Comparison of ENCODE assay signal across 1 cellular context in genomic region chr11:65588199-65589054, GRCh38.
TF ChIP-seq lines count a peak whose summit lies in the region.

No MANE protein-coding gene starts in this region.

TF ChIP-seq in HepG2, 621 proteins besides CTCF, POLR2A, EP300 and RAD21 (continued from another document):
- TF ChIP-seq ZNF687 (CRISPR knock-in tag; IDR thresholded peaks at IDR 0.05): peak; percentile 65
- peak; percentile 24; the same call in 1 of the 2 replicates for TF ChIP-seq ZFX (CRISPR knock-in tag; IDR thresholded peaks at IDR 0.05; ENCODE audit: low read depth)
- 0 out of 2 replicates have a peak, but pooled peaks have one; percentile 16 for TF ChIP-seq ZMYM2 (CRISPR knock-in tag; IDR thresholded peaks at IDR 0.05)
- no peak for TF ChIP-seq FLYWCH1 (CRISPR knock-in tag; IDR thresholded peaks at IDR 0.05)
